In genomic region chr5:139651502-139651862, GRCh38 we compare ENCODE assay signal across 8 cellular contexts. TPM values are rescaled to one million over a fixed set of nuclear protein-coding genes. Genes with fewer than 3 reads are reported as not detected.
DNase-seq lines count a peak whose midpoint lies in the region; ATAC-seq and TF ChIP-seq lines count a peak whose summit lies in the region.

No MANE protein-coding gene starts in this region.

- ATAC-seq in WTC11: 0 out of 2 replicates have a peak, but pooled peaks have one; percentile 0
- ATAC-seq in activated CD8-positive, alpha-beta T cell treated with anti-CD3 and anti-CD28 coated beads, Interleukin-2, amount 10 ng/mL, durations not matched to agents 7 days and 5 days: no peak

- no peak overlapping the region for H4K91ac ChIP-seq in H9 (ENCODE audit: insufficient read length, low read depth, low read length)

- H2BK12ac ChIP-seq in H9 (ENCODE audit: insufficient read length, low read depth, low read length): no peak overlapping the region

- H3K79me2 ChIP-seq in H9 (ENCODE audit: insufficient read depth, low read length): peaks cover 40% of the 10 kb centered on the region; the same call in 1 of the 2 replicates

- H3K4me3 ChIP-seq in stomach smooth muscle (ENCODE audit: low read length in 2 of 2): peak overlapping the region in 1 of 2 donors; percentile 62

- WGBS in H9 (ENCODE audit: extremely low coverage, insufficient read length, low lambda C conversion rate): no CpG with 5 or more reads among the region's 2 CpGs

- H3K23ac ChIP-seq in H9 (ENCODE audit: insufficient read length, low read depth, low read length): no peak overlapping the region

- no peak overlapping the region for H2BK5ac ChIP-seq in H9 (ENCODE audit: insufficient read length, low read length)

- H3K18ac ChIP-seq in H9 (ENCODE audit: insufficient read length, low read depth, low read length): no peak overlapping the region

- H3K9me3 Mint-ChIP-seq in H9 (peaks cover 0 to 4% of the 10 kb centered on the region in 2 experiments; a peak in 2 of 5 replicates), WTC11 (no peaks in the 10 kb centered on the region), immature natural killer cell (no peaks in the 10 kb centered on the region)
- H3K9me3 Mint-ChIP-seq in activated CD8-positive, alpha-beta T cell treated with anti-CD3 and anti-CD28 coated beads, Interleukin-2, amount 10 ng/mL, durations not matched to agents 7 days and 5 days (ENCODE audit: insufficient read depth): no peaks in the 10 kb centered on the region

- no peak for TF ChIP-seq CTCF in H9 (conservative IDR thresholded peaks at IDR 0.05)
- TF ChIP-seq CTCF in WTC11 (IDR thresholded peaks at IDR 0.05): no peak

- peak overlapping the region; percentile 21 for H3K27ac ChIP-seq in H9 (ENCODE audit: insufficient read length, low read depth, low read length)
- H3K27ac ChIP-seq in stomach smooth muscle (ENCODE audit: low read length): peak overlapping the region; percentile 90

- H4K20me1 ChIP-seq in H9 (ENCODE audit: control insufficient read depth, insufficient read depth, insufficient read length): peaks cover 5% of the 10 kb centered on the region

- POLR2A ChIA-PET in WTC11 (lab: Charles Lee): interaction anchor here (0.7 to 3.2 kb wide), 6 partner anchors 8 to 59 kb away, joined by 3 to 22 read pairs (median 6); no protein-coding TSS in a partner anchor
- POLR2A ChIA-PET in activated CD8-positive, alpha-beta T cell treated with anti-CD3 and anti-CD28 coated beads, Interleukin-2, amount 10 ng/mL, durations not matched to agents 7 days and 5 days (lab: Charles Lee): interaction anchor here (1.2 kb wide), 1 partner anchor 16 kb away, joined by 4 read pairs; no protein-coding TSS in a partner anchor

- H2BK15ac ChIP-seq in H9 (ENCODE audit: low read depth, low read length): no peak overlapping the region

- H3K9me3 ChIP-seq in H9 (ENCODE audit: control insufficient read depth, low read depth, low read length) (no peaks in the 10 kb centered on the region), stomach smooth muscle (ENCODE audit: control insufficient read depth in 2 of 2, low read length in 2 of 2) (no peaks in the 10 kb centered on the region)

- H3K4ac ChIP-seq in H9 (ENCODE audit: low read depth, low read length): no peak overlapping the region

- H3K79me1 ChIP-seq in H9 (ENCODE audit: insufficient read depth, low read depth, low read length, poor library complexity, severe bottlenecking): peaks cover 16% of the 10 kb centered on the region

- peak overlapping the region; percentile 81 for H3K4me2 ChIP-seq in H9 (ENCODE audit: insufficient read depth, insufficient read length, low read length)

- no peaks in the 10 kb centered on the region for H3K36me3 ChIP-seq in stomach smooth muscle (ENCODE audit: control insufficient read depth in 2 of 2, insufficient read depth in 2 of 2, low read length in 2 of 2)

- no peak overlapping the region for H3K14ac ChIP-seq in H9 (ENCODE audit: insufficient read depth, low read length)

- CTCF ChIA-PET in WTC11 (lab: Charles Lee): interaction anchor here (0.6 to 9.5 kb wide), 17 partner anchors 16 to 400 kb away, joined by 3 to 235 read pairs (median 5); no protein-coding TSS in a partner anchor
- CTCF ChIA-PET in activated CD8-positive, alpha-beta T cell treated with anti-CD3 and anti-CD28 coated beads, Interleukin-2, amount 10 ng/mL, durations not matched to agents 7 days and 5 days (lab: Charles Lee): interaction anchor here (1.0 to 8.8 kb wide), 5 partner anchors 16 to 229 kb away, joined by 3 to 100 read pairs (median 4); no protein-coding TSS in a partner anchor

- peaks cover 0 to 6% (median 0%) of the 10 kb centered on the region in 3 experiments; a peak in 2 of 7 replicates for H3K36me3 Mint-ChIP-seq in H9 (ENCODE audit: insufficient read depth in 1 of 3, low read depth in 3 of 3)
- H3K36me3 Mint-ChIP-seq in WTC11: no peaks in the 10 kb centered on the region
- no peaks in the 10 kb centered on the region for H3K36me3 Mint-ChIP-seq in immature natural killer cell
- no peaks in the 10 kb centered on the region for H3K36me3 Mint-ChIP-seq in activated CD8-positive, alpha-beta T cell treated with anti-CD3 and anti-CD28 coated beads, Interleukin-2, amount 10 ng/mL, durations not matched to agents 7 days and 5 days (ENCODE audit: low read depth)

- H3K4me1 ChIP-seq in H9 (ENCODE audit: insufficient read depth, low read length) (peaks cover 31% of the 10 kb centered on the region), stomach smooth muscle (ENCODE audit: control insufficient read depth, insufficient read depth, low read length) (peaks cover 85% of the 10 kb centered on the region)

- H3K4me3 Mint-ChIP-seq in H9: peak overlapping the region; percentile 97 to 99
- H3K4me3 Mint-ChIP-seq in WTC11: peak overlapping the region; percentile 98
- H3K4me3 Mint-ChIP-seq in immature natural killer cell: peak overlapping the region; percentile 81 to 99 (median 98)
- no peak overlapping the region for H3K4me3 Mint-ChIP-seq in activated CD8-positive, alpha-beta T cell treated with anti-CD3 and anti-CD28 coated beads, Interleukin-2, amount 10 ng/mL, durations not matched to agents 7 days and 5 days

- peaks cover 25% of the 10 kb centered on the region for H3K23me2 ChIP-seq in H9 (ENCODE audit: insufficient read length, low read depth, low read length, poor library complexity, severe bottlenecking)

- H3K27ac Mint-ChIP-seq in H9: peak overlapping the region; percentile 24 to 97 (median 91)
- peak overlapping the region; percentile 96 for H3K27ac Mint-ChIP-seq in WTC11
- H3K27ac Mint-ChIP-seq in immature natural killer cell: peak overlapping the region; percentile 94 to 97 (median 96)
- no peak overlapping the region for H3K27ac Mint-ChIP-seq in activated CD8-positive, alpha-beta T cell treated with anti-CD3 and anti-CD28 coated beads, Interleukin-2, amount 10 ng/mL, durations not matched to agents 7 days and 5 days

- no peak overlapping the region for H2AFZ ChIP-seq in H9 (ENCODE audit: low read length)

- no peak overlapping the region for H2AK5ac ChIP-seq in H9 (ENCODE audit: insufficient read length, low read length)

- H2BK20ac ChIP-seq in H9 (ENCODE audit: low read depth, low read length, poor library complexity, severe bottlenecking): no peak overlapping the region

- DNase-seq in H9: no peak
- no peak for DNase-seq in WTC11 (ENCODE audit: low spot score)
- no peak for DNase-seq in immature natural killer cell
- no peak for DNase-seq in activated CD8-positive, alpha-beta T cell treated with anti-CD3 and anti-CD28 coated beads, Interleukin-2, amount 10 ng/mL, durations not matched to agents 7 days and 5 days
- DNase-seq in MV-4-11 (lab: John Stamatoyannopoulos, UW): no peak
- DNase-seq in DMS153 treated with DMSO at 0.1 percent for 48 hours (lab: John Stamatoyannopoulos, UW; ENCODE audit: unreplicated experiment): no peak
- no peak for DNase-seq in T-helper 1 cell

- H3K27me3 Mint-ChIP-seq in H9 (ENCODE audit: low read depth): peaks cover 14% of the 10 kb centered on the region
- peaks cover 5% of the 10 kb centered on the region for H3K27me3 Mint-ChIP-seq in WTC11 (ENCODE audit: low read depth)
- peaks cover 3 to 32% (median 20%) of the 10 kb centered on the region in 3 donors for H3K27me3 Mint-ChIP-seq in immature natural killer cell (ENCODE audit: low read depth in 3 of 3)
- H3K27me3 Mint-ChIP-seq in activated CD8-positive, alpha-beta T cell treated with anti-CD3 and anti-CD28 coated beads, Interleukin-2, amount 10 ng/mL, durations not matched to agents 7 days and 5 days (ENCODE audit: low read depth): peaks cover 48% of the 10 kb centered on the region

- H3K27me3 ChIP-seq in H9 (ENCODE audit: insufficient read depth, low read length) (peaks cover 3% of the 10 kb centered on the region; the same call in 1 of the 2 replicates), stomach smooth muscle (ENCODE audit: control insufficient read depth in 1 of 2, insufficient read depth in 2 of 2, low read length in 2 of 2) (no peaks in the 10 kb centered on the region)

- no peak overlapping the region for H3K56ac ChIP-seq in H9 (ENCODE audit: insufficient read length, low read depth, low read length)

- no peak overlapping the region for H3K9ac ChIP-seq in H9 (ENCODE audit: extremely low read depth, insufficient read length, low read length)
- H3K9ac ChIP-seq in stomach smooth muscle (ENCODE audit: low read length in 2 of 2): no peak overlapping the region

- no peak overlapping the region for H4K8ac ChIP-seq in H9 (replicated peaks; ENCODE audit: insufficient read length, low read depth, low read length)

- no peak overlapping the region for H2BK120ac ChIP-seq in H9 (ENCODE audit: low read depth, low read length, poor library complexity, severe bottlenecking)

- H4K5ac ChIP-seq in H9 (ENCODE audit: insufficient read length, low read depth, low read length): no peak overlapping the region

- H3K4me1 Mint-ChIP-seq in H9: peaks cover 59 to 65% of the 10 kb centered on the region in 2 experiments
- H3K4me1 Mint-ChIP-seq in WTC11: peaks cover 61% of the 10 kb centered on the region
- H3K4me1 Mint-ChIP-seq in immature natural killer cell: peaks cover 67 to 69% of the 10 kb centered on the region in 2 donors
- H3K4me1 Mint-ChIP-seq in activated CD8-positive, alpha-beta T cell treated with anti-CD3 and anti-CD28 coated beads, Interleukin-2, amount 10 ng/mL, durations not matched to agents 7 days and 5 days (ENCODE audit: low read depth): peaks cover 58% of the 10 kb centered on the region

- no peak overlapping the region for H3T11ph ChIP-seq in H9 (ENCODE audit: low read length)

TF ChIP-seq in WTC11, 78 proteins besides CTCF, POLR2A, EP300 and RAD21 (continues in another document):
- TF ChIP-seq KAT7 (CRISPR knock-in tag; IDR thresholded peaks at IDR 0.05; ENCODE audit: borderline replicate concordance) (no peak), TP53 (CRISPR knock-in tag; IDR thresholded peaks at IDR 0.05) (no peak)

RNA-seq across cellular contexts. Expression of gene CXXC5, which starts 3.3 kb away (rescaled TPM):
- total RNA-seq in H9 (2021) (105 and 107 TPM in 2 replicates), WTC11 (2021) (77.5 to 97.2 TPM (median 78.0 TPM) in 3 replicates)
- 100 to 1,000 TPM; 339 to 410 (median 385) TPM for polyA plus RNA-seq in immature natural killer cell
- total RNA-seq in activated CD8-positive, alpha-beta T cell treated with anti-CD3 and anti-CD28 coated beads, Interleukin-2, amount 10 ng/mL, durations not matched to agents 7 days and 5 days: 1 to 10 TPM; 1.2 to 2.0 TPM

Comparison
In these comparisons a context has a peak if more than half of its experiments do, and no peak if none do; other contexts are left out.
1. RNA of gene CXXC5, which starts 3.3 kb away (total RNA-seq): 105 to 107 TPM in H9 and 77.5 to 97.2 TPM in WTC11; 1.2 to 2.0 TPM in activated CD8-positive, alpha-beta T cell treated with anti-CD3 and anti-CD28 coated beads, Interleukin-2, amount 10 ng/mL, durations not matched to agents 7 days and 5 days; every median in the first group is over 10 times any median in the second.